In genomic region chr5:17218353-17219005, GRCh38 we compare ENCODE assay signal across 8 cellular contexts. TPM values are rescaled to one million over a fixed set of nuclear protein-coding genes. Genes with fewer than 3 reads are reported as not detected.
DNase-seq lines count a peak whose midpoint lies in the region; ATAC-seq and TF ChIP-seq lines count a peak whose summit lies in the region.

No MANE protein-coding gene starts in this region.

- H3K36me3 ChIP-seq in mammary epithelial cell (ENCODE audit: insufficient read depth, low read length): no peaks in the 10 kb centered on the region

- no peaks in the 10 kb centered on the region for H3K36me3 Mint-ChIP-seq in stimulated activated naive CD8-positive, alpha-beta T cell treated with anti-CD3 and anti-CD28 coated beads, Interleukin-15, Interleukin-2, amounts not matched to agents 100 ng/mL and 50 ng/mL, for 24 hours (ENCODE audit: low read depth)

- ATAC-seq in GM21576 (IDR thresholded peaks at IDR 0.05; ENCODE audit: unreplicated experiment): peak; percentile 31
- ATAC-seq in GM18519 (IDR thresholded peaks at IDR 0.05; ENCODE audit: low FRiP score, unreplicated experiment): no peak
- no peak for ATAC-seq in HG03039 (IDR thresholded peaks at IDR 0.05; ENCODE audit: unreplicated experiment)

- H2AFZ ChIP-seq in mammary epithelial cell (ENCODE audit: low read depth, low read length): peak overlapping the region; percentile 93

- H3K9me3 ChIP-seq in mammary epithelial cell (replicated peaks; ENCODE audit: insufficient read depth, low read length): no peaks in the 10 kb centered on the region

- no peaks in the 10 kb centered on the region for H3K9me3 Mint-ChIP-seq in stimulated activated naive CD8-positive, alpha-beta T cell treated with anti-CD3 and anti-CD28 coated beads, Interleukin-15, Interleukin-2, amounts not matched to agents 100 ng/mL and 50 ng/mL, for 24 hours

- peaks cover 55% of the 10 kb centered on the region for H3K27me3 Mint-ChIP-seq in stimulated activated naive CD8-positive, alpha-beta T cell treated with anti-CD3 and anti-CD28 coated beads, Interleukin-15, Interleukin-2, amounts not matched to agents 100 ng/mL and 50 ng/mL, for 24 hours

- CTCF ChIA-PET in mammary epithelial cell (lab: Charles Lee; ENCODE audit: low non-redundant PET): no interaction called here

- no peaks in the 10 kb centered on the region for H4K20me1 ChIP-seq in mammary epithelial cell (ENCODE audit: insufficient read depth, low read length)

- H3K4me3 Mint-ChIP-seq in stimulated activated naive CD8-positive, alpha-beta T cell treated with anti-CD3 and anti-CD28 coated beads, Interleukin-15, Interleukin-2, amounts not matched to agents 100 ng/mL and 50 ng/mL, for 24 hours: peak overlapping the region; percentile 67

- BruUV-seq in mammary epithelial cell (replicated peaks; lab: Mats Ljungman, UMichigan): no TSS peak

- TF ChIP-seq POLR2A in NB4 (IDR thresholded peaks at IDR 0.05; ENCODE audit: extremely low read depth, insufficient read length): no peak

- peak; percentile 78 for DNase-seq in NB4 (ENCODE audit: low read depth)
- peak; percentile 35 for DNase-seq in mammary epithelial cell
- DNase-seq in kidney glomerular epithelial cell (lab: John Stamatoyannopoulos, UW): peak; percentile 42

- peaks cover 16% of the 10 kb centered on the region for H3K4me1 Mint-ChIP-seq in stimulated activated naive CD8-positive, alpha-beta T cell treated with anti-CD3 and anti-CD28 coated beads, Interleukin-15, Interleukin-2, amounts not matched to agents 100 ng/mL and 50 ng/mL, for 24 hours (ENCODE audit: low read depth)

- H3K79me2 ChIP-seq in mammary epithelial cell (ENCODE audit: insufficient read depth, low read length): peaks cover 57% of the 10 kb centered on the region

- 0% methylated on average over 4 of the region's 45 CpGs for WGBS in mammary epithelial cell (ENCODE audit: low coverage, missing lambda C conversion rate)

- H3K4me2 ChIP-seq in mammary epithelial cell (ENCODE audit: insufficient read depth, low read depth, low read length): peak overlapping the region; percentile 82

- peak overlapping the region; percentile 76 for H3K27ac ChIP-seq in mammary epithelial cell (ENCODE audit: insufficient read depth, low read depth, low read length)

- no peak for TF ChIP-seq CTCF in NB4 (IDR thresholded peaks at IDR 0.05; ENCODE audit: low read depth, low read length)
- no peak for TF ChIP-seq CTCF in mammary epithelial cell (conservative IDR thresholded peaks at IDR 0.05 in 1 of 2, IDR thresholded peaks at IDR 0.05 in 1 of 2; ENCODE audit: extremely low read depth in 1 of 2, insufficient read depth in 1 of 2, low read depth in 1 of 2, low read length in 2 of 2)

- no peaks in the 10 kb centered on the region for H3K27me3 ChIP-seq in mammary epithelial cell (ENCODE audit: insufficient read depth, low read length)

- no peak overlapping the region for H3K27ac Mint-ChIP-seq in stimulated activated naive CD8-positive, alpha-beta T cell treated with anti-CD3 and anti-CD28 coated beads, Interleukin-15, Interleukin-2, amounts not matched to agents 100 ng/mL and 50 ng/mL, for 24 hours

- peak overlapping the region; percentile 91 for H3K4me3 ChIP-seq in GM08714 (ENCODE audit: low read length)
- peak overlapping the region; percentile 89 for H3K4me3 ChIP-seq in NB4 (ENCODE audit: low read depth, low read length)
- peak overlapping the region; percentile 67 to 99 (median 98) for H3K4me3 ChIP-seq in mammary epithelial cell (replicated peaks in 1 of 3; ENCODE audit: insufficient read depth in 1 of 3, low read depth in 2 of 3, low read length in 3 of 3)

- dilution Hi-C loops in mammary epithelial cell (cut with HindIII; ENCODE audit: low sequenced_read_pairs): loop anchor here (25.0 kb wide), 1 partner anchor 1069 kb away; no protein-coding TSS in a partner anchor

- H3K4me1 ChIP-seq in mammary epithelial cell (ENCODE audit: insufficient read depth, low read length): peaks cover 23% of the 10 kb centered on the region

- intact Hi-C loops in mammary epithelial cell (cut with micrococcal nuclease): loop anchor here (1.0 to 10.0 kb wide), 6 partner anchors 31 to 736 kb away; no protein-coding TSS in a partner anchor

- in situ Hi-C loops in mammary epithelial cell (cut with MboI; ENCODE audit: low sequenced_read_pairs in 2 of 2): loop anchor here (10.0 to 25.0 kb wide), 4 partner anchors 819 to 1076 kb away; no protein-coding TSS in a partner anchor

- peak overlapping the region; percentile 77 for H3K9ac ChIP-seq in mammary epithelial cell (ENCODE audit: insufficient read depth, low read length)

RNA-seq across cellular contexts. Expression of gene BASP1, which starts 1.0 kb away (rescaled TPM):
- 10 to 100 TPM; 27.0 to 76.6 TPM for total RNA-seq in mammary epithelial cell
- polyA plus RNA-seq in mammary epithelial cell: 60.4 TPM
- 15.7 TPM for polyA minus RNA-seq in mammary epithelial cell
